In the genomic region with DNA sequence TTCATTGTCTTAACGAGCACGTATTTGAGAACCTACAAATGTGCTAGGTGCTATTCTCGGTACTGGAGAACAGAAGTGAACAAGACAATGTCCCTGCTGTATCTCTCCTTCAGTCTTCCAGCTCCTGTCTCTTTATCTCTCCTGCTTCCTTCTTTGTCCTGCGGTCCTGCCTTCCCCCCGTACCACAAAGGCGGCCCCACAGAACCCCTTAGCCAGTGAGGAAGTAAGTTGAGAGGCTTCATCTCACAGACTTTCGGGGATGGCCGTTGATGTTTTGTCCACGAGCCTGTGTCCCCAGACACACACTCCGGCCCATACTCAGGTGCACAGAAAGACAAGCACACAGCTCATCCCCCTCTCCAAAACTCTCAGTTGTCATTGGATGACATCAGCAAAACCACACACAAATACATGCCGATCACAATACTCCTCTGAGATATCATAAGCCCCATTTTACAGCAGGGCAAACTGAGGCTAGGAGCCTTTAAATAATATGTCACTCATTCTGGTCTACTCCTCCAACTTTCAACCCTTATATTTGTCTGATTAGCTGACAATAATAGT, we compare ENCODE assay signal across 9 cellular contexts. TPM values are rescaled to one million over a fixed set of nuclear protein-coding genes. Genes with fewer than 3 reads are reported as not detected.
A peak's percentile ranks its signal among the peaks of the same experiment; 100 is the strongest.
DNase-seq lines count a peak whose midpoint lies in the region; ATAC-seq and TF ChIP-seq lines count a peak whose summit lies in the region.
"Had no signal": no experiment of that assay in that cellular context is flagged by ENCODE, and none has a peak within 500 bp of the region (broad histone marks: within the 10 kb centered on the region; RNA-seq: fewer than 3 reads in every experiment).

No MANE protein-coding gene starts in this region.

- H3K36me3 Mint-ChIP-seq in CD8-positive, alpha-beta memory T cell, result peaks cover 8 to 24% (median 11%) of the 10 kb centered on the region in 3 donors
- H3K36me3 Mint-ChIP-seq in activated T-cell treated with anti-CD3 and anti-CD28 coated beads, Interleukin-2, amount 50 U/mL, for 4 hours (ENCODE audit: insufficient read depth), result peaks cover 18% of the 10 kb centered on the region

- peak overlapping the region; percentile 77 for H3K18ac ChIP-seq in neuronal stem cell (ENCODE audit: low read length)

- H3K9ac ChIP-seq in neuronal stem cell (ENCODE audit: low read depth, low read length, poor library complexity), result no peak overlapping the region

- no peak overlapping the region for H3K4ac ChIP-seq in neuronal stem cell (ENCODE audit: low read length)

- peaks cover 33% of the 10 kb centered on the region for H3K4me1 ChIP-seq in CD8-positive, alpha-beta memory T cell (ENCODE audit: insufficient read depth, low read length)
- H3K4me1 ChIP-seq in neuronal stem cell (ENCODE audit: control insufficient read depth in 2 of 2, insufficient read depth in 1 of 2, low read depth in 1 of 2, low read length in 2 of 2), result peaks cover 19 to 21% of the 10 kb centered on the region in 2 donors

- CTCF ChIA-PET in CD8-positive, alpha-beta memory T cell (lab: Charles Lee), result interaction anchor here (0.7 to 3.6 kb wide), 7 partner anchors 9 to 109 kb away, joined by 3 to 22 read pairs (median 5); a partner anchor contains a TSS

- H4K8ac ChIP-seq in neuronal stem cell (ENCODE audit: low read depth, low read length), result no peak overlapping the region

- no peaks in the 10 kb centered on the region for H3K9me3 Mint-ChIP-seq in CD8-positive, alpha-beta memory T cell
- H3K9me3 Mint-ChIP-seq in activated T-cell treated with anti-CD3 and anti-CD28 coated beads, Interleukin-2, amount 50 U/mL, for 4 hours, result no peaks in the 10 kb centered on the region
- H3K9me3 Mint-ChIP-seq: naive B cell had no signal

- H2AFZ ChIP-seq in neuronal stem cell (ENCODE audit: low read length), result peak overlapping the region; percentile 92

- ATAC-seq in activated T-cell treated with anti-CD3 and anti-CD28 coated beads, Interleukin-2, amount 50 U/mL, for 4 hours, result no peak
- ATAC-seq in HG03520 (IDR thresholded peaks at IDR 0.05; ENCODE audit: unreplicated experiment), result no peak

- H2BK12ac ChIP-seq in neuronal stem cell (ENCODE audit: low read length), result no peak overlapping the region

- no peaks in the 10 kb centered on the region for H3K27me3 ChIP-seq in CD8-positive, alpha-beta memory T cell (ENCODE audit: insufficient read depth, low read length, poor library complexity, severe bottlenecking)
- H3K27me3 ChIP-seq in neuronal stem cell (ENCODE audit: control insufficient read depth in 3 of 3, insufficient read depth in 3 of 3, low read depth in 1 of 3, low read length in 3 of 3), result no peaks in the 10 kb centered on the region

- no peaks in the 10 kb centered on the region for H3K27me3 Mint-ChIP-seq in CD8-positive, alpha-beta memory T cell
- H3K27me3 Mint-ChIP-seq in activated T-cell treated with anti-CD3 and anti-CD28 coated beads, Interleukin-2, amount 50 U/mL, for 4 hours (ENCODE audit: low read depth), result no peaks in the 10 kb centered on the region
- H3K27me3 Mint-ChIP-seq: naive B cell had no signal

- WGBS in neuronal stem cell (ENCODE audit: extremely low coverage in 2 of 2, insufficient read length in 2 of 2, insufficient replicate concordance in 1 of 2), 2 donors, result no CpG with 5 or more reads among the region's 11 CpGs

- DNase-seq in CD8-positive, alpha-beta memory T cell, result no peak
- DNase-seq in NCI-H748 (lab: John Stamatoyannopoulos, UW; ENCODE audit: unreplicated experiment) (peak; percentile 54), coronary artery (ENCODE audit: low spot score) (no peak), neuronal stem cell (ENCODE audit: low spot score) (no peak), KG1 (lab: John Stamatoyannopoulos, UW) (no peak)
- no peak for DNase-seq in activated CD4-positive, alpha-beta T cell treated with anti-CD3 and anti-CD28 coated beads for 4 hours
- DNase-seq in activated T-cell treated with anti-CD3 and anti-CD28 coated beads, Interleukin-2, amount 50 U/mL, for 4 hours, result no peak

- peaks cover 3% of the 10 kb centered on the region for H3K79me1 ChIP-seq in neuronal stem cell (ENCODE audit: low read depth, low read length)

- H2BK5ac ChIP-seq in neuronal stem cell (ENCODE audit: low read length), result no peak overlapping the region

- no peak overlapping the region for H3K27ac Mint-ChIP-seq in CD8-positive, alpha-beta memory T cell

- H3K27ac ChIP-seq in CD8-positive, alpha-beta memory T cell (ENCODE audit: low read depth, low read length), result peak overlapping the region; percentile 88
- peak overlapping the region; percentile 90 to 99 for H3K27ac ChIP-seq in coronary artery
- peak overlapping the region; percentile 63 for H3K27ac ChIP-seq in neuronal stem cell (replicated peaks; ENCODE audit: low read length)

- no peaks in the 10 kb centered on the region for H3K9me3 ChIP-seq in CD8-positive, alpha-beta memory T cell (ENCODE audit: low read length)
- no peaks in the 10 kb centered on the region for H3K9me3 ChIP-seq in neuronal stem cell (replicated peaks in 1 of 2; ENCODE audit: control insufficient read depth in 2 of 2, insufficient read depth in 1 of 2, low read depth in 1 of 2, low read length in 2 of 2)

- peaks cover 13 to 21% (median 15%) of the 10 kb centered on the region in 3 donors for H3K4me1 Mint-ChIP-seq in CD8-positive, alpha-beta memory T cell
- H3K4me1 Mint-ChIP-seq in activated T-cell treated with anti-CD3 and anti-CD28 coated beads, Interleukin-2, amount 50 U/mL, for 4 hours (ENCODE audit: low read depth), result peaks cover 30% of the 10 kb centered on the region

- H4K91ac ChIP-seq in neuronal stem cell (ENCODE audit: low read depth, low read length, poor library complexity), result peak overlapping the region; percentile 98

- H2BK15ac ChIP-seq in neuronal stem cell (ENCODE audit: low read length), result peak overlapping the region; percentile 39

- H3K4me2 ChIP-seq in neuronal stem cell (ENCODE audit: insufficient read depth, low read length, poor library complexity, severe bottlenecking), result peak overlapping the region; percentile 71

- no peaks in the 10 kb centered on the region for H3K36me3 ChIP-seq in CD8-positive, alpha-beta memory T cell (ENCODE audit: insufficient read depth, low read length)
- peaks cover 0 to 18% of the 10 kb centered on the region in 2 donors for H3K36me3 ChIP-seq in neuronal stem cell (replicated peaks in 1 of 2; ENCODE audit: control insufficient read depth in 2 of 2, insufficient read depth in 2 of 2, low read length in 2 of 2)

- H3K23ac ChIP-seq in neuronal stem cell (ENCODE audit: low read depth, low read length, poor library complexity), result no peak overlapping the region

- TF ChIP-seq CTCF in coronary artery (IDR thresholded peaks at IDR 0.05), result no peak

- peak overlapping the region; percentile 53 for H2AK5ac ChIP-seq in neuronal stem cell (ENCODE audit: low read depth, low read length)

- POLR2A ChIA-PET in CD8-positive, alpha-beta memory T cell (lab: Charles Lee), result interaction anchor here (1.1 to 2.1 kb wide), 9 partner anchors 9 to 412 kb away, joined by 3 to 24 read pairs (median 3); a partner anchor contains a TSS

- peak overlapping the region; percentile 57 for H3K4me3 ChIP-seq in CD8-positive, alpha-beta memory T cell (ENCODE audit: low read length)
- H3K4me3 ChIP-seq in coronary artery, result peak overlapping the region; percentile 95
- H3K4me3 ChIP-seq in neuronal stem cell (ENCODE audit: low read length in 2 of 2), result peak overlapping the region; percentile 35 to 67

- peak overlapping the region; percentile 9 for H2BK120ac ChIP-seq in neuronal stem cell (ENCODE audit: low read depth, low read length)

- H3K14ac ChIP-seq in neuronal stem cell (ENCODE audit: low read length), result no peak overlapping the region

- no peak overlapping the region for H3K4me3 Mint-ChIP-seq in CD8-positive, alpha-beta memory T cell
- no peak overlapping the region for H3K4me3 Mint-ChIP-seq in activated T-cell treated with anti-CD3 and anti-CD28 coated beads, Interleukin-2, amount 50 U/mL, for 4 hours

RNA-seq across cellular contexts. Expression of a gene that starts 0.5 kb away (rescaled TPM):
- 1 to 10 TPM; 2.1 to 2.2 TPM for total RNA-seq in CD8-positive, alpha-beta memory T cell
- 7.0 TPM for polyA plus RNA-seq in CD8-positive, alpha-beta memory T cell
- polyA plus RNA-seq in neuronal stem cell (2013, experiment 1 of 2), result 3.0 TPM
- polyA plus RNA-seq in neuronal stem cell (2013, experiment 2 of 2), result 2.9 TPM
- total RNA-seq in activated T-cell treated with anti-CD3 and anti-CD28 coated beads, Interleukin-2, amount 50 U/mL, for 4 hours, result 1 to 10 TPM; 2.0 to 3.1 (median 2.1) TPM

RNA-seq across cellular contexts. Expression of a gene that starts 10.1 kb away (rescaled TPM):
- 1 to 10 TPM; 3.4 to 3.6 TPM for total RNA-seq in CD8-positive, alpha-beta memory T cell
- 8.0 TPM for polyA plus RNA-seq in CD8-positive, alpha-beta memory T cell
- polyA plus RNA-seq in neuronal stem cell (2013, experiment 1 of 2), result 3.7 TPM
- 3.4 TPM for polyA plus RNA-seq in neuronal stem cell (2013, experiment 2 of 2)
- 1 to 10 TPM; 1.8 to 2.0 (median 1.8) TPM for total RNA-seq in activated T-cell treated with anti-CD3 and anti-CD28 coated beads, Interleukin-2, amount 50 U/mL, for 4 hours

RNA-seq across cellular contexts. Expression of a gene that starts 18.7 kb away (rescaled TPM):
- 1 to 10 TPM; 2.1 to 2.2 TPM for total RNA-seq in CD8-positive, alpha-beta memory T cell
- polyA plus RNA-seq in CD8-positive, alpha-beta memory T cell, result 1.2 TPM
- polyA plus RNA-seq in neuronal stem cell (2013, experiment 1 of 2), result 7.4 TPM
- 8.0 TPM for polyA plus RNA-seq in neuronal stem cell (2013, experiment 2 of 2)
- total RNA-seq in activated T-cell treated with anti-CD3 and anti-CD28 coated beads, Interleukin-2, amount 50 U/mL, for 4 hours, result 1 to 10 TPM; 2.4 to 4.1 (median 3.8) TPM

RNA-seq across cellular contexts. Expression of a gene that starts 27.6 kb away (rescaled TPM):
- total RNA-seq in CD8-positive, alpha-beta memory T cell, result 10 to 100 TPM; 14.2 to 14.6 TPM
- polyA plus RNA-seq in CD8-positive, alpha-beta memory T cell, result 30.1 TPM
- 5.4 TPM for polyA plus RNA-seq in neuronal stem cell (2013, experiment 1 of 2)
- 4.5 TPM for polyA plus RNA-seq in neuronal stem cell (2013, experiment 2 of 2)
- 10 to 100 TPM; 10.7 to 14.6 (median 11.0) TPM for total RNA-seq in activated T-cell treated with anti-CD3 and anti-CD28 coated beads, Interleukin-2, amount 50 U/mL, for 4 hours

RNA-seq across cellular contexts. Expression of a gene that starts 27.9 kb away (rescaled TPM):
- total RNA-seq in CD8-positive, alpha-beta memory T cell, result 10 to 100 TPM; 24.8 to 30.5 TPM
- polyA plus RNA-seq in CD8-positive, alpha-beta memory T cell, result 75.9 TPM
- 57.4 TPM for polyA plus RNA-seq in neuronal stem cell (2013, experiment 1 of 2)
- 54.0 TPM for polyA plus RNA-seq in neuronal stem cell (2013, experiment 2 of 2)
- total RNA-seq in activated T-cell treated with anti-CD3 and anti-CD28 coated beads, Interleukin-2, amount 50 U/mL, for 4 hours, result 10 to 100 TPM; 33.5 to 38.9 (median 33.7) TPM
